ENCODE assay signal across 9 cellular contexts in genomic region chr11:35035894-35036408, GRCh38.
DNase-seq lines count a peak whose midpoint lies in the region; ATAC-seq and TF ChIP-seq lines count a peak whose summit lies in the region.
"Had no signal": no experiment of that assay in that cellular context is flagged by ENCODE, and none has a peak within 500 bp of the region (broad histone marks: within the 10 kb centered on the region; RNA-seq: fewer than 3 reads in every experiment).

No MANE protein-coding gene starts in this region.

- DNase-seq in omental fat pad (ENCODE audit: low spot score), result no peak
- DNase-seq in activated CD8-positive, alpha-beta T cell treated with anti-CD3 and anti-CD28 coated beads, Interleukin-2, amount 10 ng/mL, durations not matched to agents 7 days and 5 days, result no peak
- DNase-seq in HT-29 (ENCODE audit: low spot score), result no peak
- no peak for DNase-seq in NCI-H446 treated with DMSO at 0.1 percent for 48 hours (lab: John Stamatoyannopoulos, UW)
- DNase-seq in SK-N-DZ (ENCODE audit: low spot score), result no peak

- TF ChIP-seq CTCF in omental fat pad (IDR thresholded peaks at IDR 0.05), result no peak

- no peaks in the 10 kb centered on the region for H3K27me3 Mint-ChIP-seq in activated T-helper 17 cell treated with anti-CD3 and anti-CD28 coated beads, Interleukin-2, amount 50 U/mL, for 72 hours
- peaks cover 2% of the 10 kb centered on the region for H3K27me3 Mint-ChIP-seq in activated CD8-positive, alpha-beta T cell treated with anti-CD3 and anti-CD28 coated beads, Interleukin-2, amount 10 ng/mL, durations not matched to agents 7 days and 5 days (ENCODE audit: low read depth)
- H3K27me3 Mint-ChIP-seq: IgD-negative memory B cell had no signal

- H3K9me3 Mint-ChIP-seq in activated T-helper 17 cell treated with anti-CD3 and anti-CD28 coated beads, Interleukin-2, amount 50 U/mL, for 72 hours, result peaks cover 5% of the 10 kb centered on the region
- H3K9me3 Mint-ChIP-seq in activated CD8-positive, alpha-beta T cell treated with anti-CD3 and anti-CD28 coated beads, Interleukin-2, amount 10 ng/mL, durations not matched to agents 7 days and 5 days (ENCODE audit: insufficient read depth), result peaks cover 4% of the 10 kb centered on the region

- peak overlapping the region; percentile 71 for H3K27ac Mint-ChIP-seq in activated T-helper 17 cell treated with anti-CD3 and anti-CD28 coated beads, Interleukin-2, amount 50 U/mL, for 72 hours
- no peak overlapping the region for H3K27ac Mint-ChIP-seq in activated CD8-positive, alpha-beta T cell treated with anti-CD3 and anti-CD28 coated beads, Interleukin-2, amount 10 ng/mL, durations not matched to agents 7 days and 5 days

- ATAC-seq in GM18520 (IDR thresholded peaks at IDR 0.05; ENCODE audit: unreplicated experiment), result peak; percentile 21
- peak; percentile 29 for ATAC-seq in HG03378 (IDR thresholded peaks at IDR 0.05; ENCODE audit: unreplicated experiment)
- ATAC-seq in activated T-helper 17 cell treated with anti-CD3 and anti-CD28 coated beads, Interleukin-2, amount 50 U/mL, for 72 hours (replicated peaks), result no peak
- ATAC-seq in omental fat pad (ENCODE audit: low FRiP score), result peak; percentile 29
- ATAC-seq in activated CD8-positive, alpha-beta T cell treated with anti-CD3 and anti-CD28 coated beads, Interleukin-2, amount 10 ng/mL, durations not matched to agents 7 days and 5 days, result no peak

- CTCF ChIA-PET in activated CD8-positive, alpha-beta T cell treated with anti-CD3 and anti-CD28 coated beads, Interleukin-2, amount 10 ng/mL, durations not matched to agents 7 days and 5 days (lab: Charles Lee), result interaction anchor here (0.6 to 1.7 kb wide), 3 partner anchors 20 to 42 kb away, joined by 3 to 4 read pairs (median 4); no protein-coding TSS in a partner anchor

- POLR2A ChIA-PET in activated CD8-positive, alpha-beta T cell treated with anti-CD3 and anti-CD28 coated beads, Interleukin-2, amount 10 ng/mL, durations not matched to agents 7 days and 5 days (lab: Charles Lee), result interaction anchor here (1.2 kb wide), 1 partner anchor 130 kb away, joined by 3 read pairs; no protein-coding TSS in a partner anchor

- H3K4me1 Mint-ChIP-seq in activated T-helper 17 cell treated with anti-CD3 and anti-CD28 coated beads, Interleukin-2, amount 50 U/mL, for 72 hours, result peaks cover 53% of the 10 kb centered on the region
- peaks cover 49% of the 10 kb centered on the region for H3K4me1 Mint-ChIP-seq in activated CD8-positive, alpha-beta T cell treated with anti-CD3 and anti-CD28 coated beads, Interleukin-2, amount 10 ng/mL, durations not matched to agents 7 days and 5 days (ENCODE audit: low read depth)

- H3K4me3 Mint-ChIP-seq in activated T-helper 17 cell treated with anti-CD3 and anti-CD28 coated beads, Interleukin-2, amount 50 U/mL, for 72 hours, result peak overlapping the region; percentile 43
- H3K4me3 Mint-ChIP-seq in activated CD8-positive, alpha-beta T cell treated with anti-CD3 and anti-CD28 coated beads, Interleukin-2, amount 10 ng/mL, durations not matched to agents 7 days and 5 days, result no peak overlapping the region
- H3K4me3 Mint-ChIP-seq: IgD-negative memory B cell had no signal

- peaks cover 5% of the 10 kb centered on the region for H3K36me3 Mint-ChIP-seq in activated T-helper 17 cell treated with anti-CD3 and anti-CD28 coated beads, Interleukin-2, amount 50 U/mL, for 72 hours (ENCODE audit: low read depth)
- H3K36me3 Mint-ChIP-seq in activated CD8-positive, alpha-beta T cell treated with anti-CD3 and anti-CD28 coated beads, Interleukin-2, amount 10 ng/mL, durations not matched to agents 7 days and 5 days (ENCODE audit: low read depth), result peaks cover 8% of the 10 kb centered on the region
- H3K36me3 Mint-ChIP-seq: IgD-negative memory B cell had no signal

Comparison
In these comparisons a context has a peak if more than half of its experiments do, and no peak if none do; other contexts are left out.
1. ATAC-seq: peak in GM18520 (single experiment), HG03378 (single experiment) and omental fat pad (single experiment); none in activated T-helper 17 cell treated with anti-CD3 and anti-CD28 coated beads, Interleukin-2, amount 50 U/mL, for 72 hours (single experiment) and activated CD8-positive, alpha-beta T cell treated with anti-CD3 and anti-CD28 coated beads, Interleukin-2, amount 10 ng/mL, durations not matched to agents 7 days and 5 days (single experiment).